Comparison of ENCODE assay signal across 11 cellular contexts in the genomic region with DNA sequence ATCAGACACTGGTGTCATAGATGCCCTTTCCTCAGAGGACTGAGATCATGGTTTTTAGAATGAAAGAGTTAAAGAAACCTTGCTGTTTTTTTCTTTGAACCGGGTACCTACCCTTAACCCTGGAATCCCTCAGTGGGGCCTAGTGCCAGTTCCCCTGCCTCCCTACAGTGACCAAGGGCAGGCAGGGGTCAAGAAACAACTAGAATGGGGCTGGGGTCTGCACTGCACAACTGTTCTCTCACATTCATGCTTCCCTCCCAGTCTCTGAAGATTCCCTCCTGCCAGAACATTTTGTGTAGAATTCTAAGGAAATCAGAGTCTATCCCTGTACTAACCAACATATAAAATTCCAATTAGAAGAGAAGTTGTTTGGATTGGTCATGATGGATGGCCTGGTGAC. TPM values are rescaled to one million over a fixed set of nuclear protein-coding genes. Genes with fewer than 3 reads are reported as not detected.
DNase-seq lines count a peak whose midpoint lies in the region; ATAC-seq and TF ChIP-seq lines count a peak whose summit lies in the region.
"Had no signal": no experiment of that assay in that cellular context is flagged by ENCODE, and none has a peak within 500 bp of the region (broad histone marks: within the 10 kb centered on the region; RNA-seq: fewer than 3 reads in every experiment).

No MANE protein-coding gene starts in this region.

- H3K27ac Mint-ChIP-seq in CD8-positive, alpha-beta T cell: peak overlapping the region; percentile 98
- peak overlapping the region; percentile 95 for H3K27ac Mint-ChIP-seq in activated T-helper 17 cell treated with anti-CD3 and anti-CD28 coated beads, Interleukin-2, amount 50 U/mL, for 72 hours
- H3K27ac Mint-ChIP-seq in naive thymus-derived CD4-positive, alpha-beta T cell: peak overlapping the region; percentile 91 to 99 (median 97)

- peak overlapping the region; percentile 79 for H3K4me2 ChIP-seq in BLaER1

- 100% methylated on average over 1 of the region's 1 CpG for WGBS in esophagus muscularis mucosa
- 62 to 79% (median 70%) methylated on average over 1 of the region's 1 CpG for WGBS in psoas muscle, 3 donors

- peak overlapping the region; percentile 60 for H3K9ac ChIP-seq in BLaER1

- intact Hi-C loops in CD8-positive, alpha-beta T cell (cut with DNase I, micrococcal nuclease): loop anchor here (2.0 kb wide), 2 partner anchors 19 to 23 kb away; no protein-coding TSS in a partner anchor
- intact Hi-C loops in naive thymus-derived CD4-positive, alpha-beta T cell (cut with micrococcal nuclease): no loop called here
- intact Hi-C loops in esophagus muscularis mucosa (cut with DNase I): no loop called here
- intact Hi-C loops in psoas muscle (cut with DNase I): no loop called here

- H3K27me3 ChIP-seq in BLaER1 (no peaks in the 10 kb centered on the region), esophagus muscularis mucosa (no peaks in the 10 kb centered on the region), psoas muscle (ENCODE audit: insufficient read depth in 3 of 3, low read length in 2 of 3) (no peaks in the 10 kb centered on the region)
- H3K27me3 ChIP-seq in CD8-positive, alpha-beta T cell (ENCODE audit: insufficient read depth, low read length): no peaks in the 10 kb centered on the region
- no peaks in the 10 kb centered on the region for H3K27me3 ChIP-seq in naive thymus-derived CD4-positive, alpha-beta T cell (ENCODE audit: control insufficient read depth in 2 of 2, insufficient read depth in 2 of 2, low read length in 2 of 2)

- no peak for DNase-seq in CD8-positive, alpha-beta T cell
- no peak for DNase-seq in naive thymus-derived CD4-positive, alpha-beta T cell
- DNase-seq in esophagus muscularis mucosa (ENCODE audit: extremely low spot score): no peak
- DNase-seq in psoas muscle: no peak
- DNase-seq: activated CD8-positive, alpha-beta memory T cell treated with anti-CD3 and anti-CD28 coated beads, Interleukin-2, amount 50 U/mL, for 4 hours; Karpas-422; NCI-H2029; SHP77 treated with DMSO at 0.1 percent for 48 hours had no signal

- H3K27me3 Mint-ChIP-seq in CD8-positive, alpha-beta T cell (ENCODE audit: low read depth): no peaks in the 10 kb centered on the region
- H3K27me3 Mint-ChIP-seq in activated T-helper 17 cell treated with anti-CD3 and anti-CD28 coated beads, Interleukin-2, amount 50 U/mL, for 72 hours: no peaks in the 10 kb centered on the region
- H3K27me3 Mint-ChIP-seq in naive thymus-derived CD4-positive, alpha-beta T cell: no peaks in the 10 kb centered on the region

- H3K4me1 ChIP-seq in BLaER1 (peaks cover 100% of the 10 kb centered on the region), esophagus muscularis mucosa (peaks cover 70 to 77% (median 72%) of the 10 kb centered on the region in 4 donors), psoas muscle (peaks cover 21% of the 10 kb centered on the region)
- H3K4me1 ChIP-seq in CD8-positive, alpha-beta T cell (ENCODE audit: insufficient read depth, low read length): peaks cover 98% of the 10 kb centered on the region
- peaks cover 66 to 98% of the 10 kb centered on the region in 2 donors for H3K4me1 ChIP-seq in naive thymus-derived CD4-positive, alpha-beta T cell (ENCODE audit: control insufficient read depth in 2 of 2, insufficient read depth in 2 of 2, low read length in 2 of 2)

- H3K9me3 Mint-ChIP-seq in CD8-positive, alpha-beta T cell: no peaks in the 10 kb centered on the region
- no peaks in the 10 kb centered on the region for H3K9me3 Mint-ChIP-seq in activated T-helper 17 cell treated with anti-CD3 and anti-CD28 coated beads, Interleukin-2, amount 50 U/mL, for 72 hours
- peaks cover 0 to 2% (median 0%) of the 10 kb centered on the region in 11 donors for H3K9me3 Mint-ChIP-seq in naive thymus-derived CD4-positive, alpha-beta T cell

- H3K4me3 ChIP-seq in BLaER1 (peak overlapping the region; percentile 20; the same call in 1 of the 2 replicates), esophagus muscularis mucosa (no peak overlapping the region), psoas muscle (no peak overlapping the region)
- H3K4me3 ChIP-seq in CD8-positive, alpha-beta T cell (ENCODE audit: low read depth, low read length): peak overlapping the region; percentile 16
- peak overlapping the region; percentile 9 for H3K4me3 ChIP-seq in naive thymus-derived CD4-positive, alpha-beta T cell (ENCODE audit: low read length)

- no peaks in the 10 kb centered on the region for H3K9me3 ChIP-seq in BLaER1
- H3K9me3 ChIP-seq in CD8-positive, alpha-beta T cell (ENCODE audit: low read length): no peaks in the 10 kb centered on the region
- no peaks in the 10 kb centered on the region for H3K9me3 ChIP-seq in naive thymus-derived CD4-positive, alpha-beta T cell (ENCODE audit: control insufficient read depth in 2 of 3, low read length in 3 of 3)
- H3K9me3 ChIP-seq in esophagus muscularis mucosa: no peaks in the 10 kb centered on the region
- H3K9me3 ChIP-seq in psoas muscle: no peaks in the 10 kb centered on the region

- CTCF ChIA-PET in CD8-positive, alpha-beta T cell (lab: Charles Lee): interaction anchor here (1.3 to 1.4 kb wide), 2 partner anchors 10 to 42 kb away, joined by 3 to 6 read pairs; no protein-coding TSS in a partner anchor
- CTCF ChIA-PET in naive thymus-derived CD4-positive, alpha-beta T cell (lab: Charles Lee): interaction anchor here (0.8 to 2.1 kb wide), 5 partner anchors 23 to 48 kb away, joined by 3 to 6 read pairs (median 3); partner anchors contain the start of gene TGFBR2

- H4K20me1 ChIP-seq in BLaER1: peaks cover 48% of the 10 kb centered on the region; the same call in 1 of the 2 replicates

- peaks cover 96% of the 10 kb centered on the region for H3K36me3 Mint-ChIP-seq in CD8-positive, alpha-beta T cell
- peaks cover 100% of the 10 kb centered on the region for H3K36me3 Mint-ChIP-seq in activated T-helper 17 cell treated with anti-CD3 and anti-CD28 coated beads, Interleukin-2, amount 50 U/mL, for 72 hours (ENCODE audit: low read depth)
- H3K36me3 Mint-ChIP-seq in naive thymus-derived CD4-positive, alpha-beta T cell: peaks cover 39 to 83% (median 79%) of the 10 kb centered on the region in 5 donors

- no peak for TF ChIP-seq EP300 in esophagus muscularis mucosa (IDR thresholded peaks at IDR 0.05)

- peaks cover 99% of the 10 kb centered on the region for H3K4me1 Mint-ChIP-seq in CD8-positive, alpha-beta T cell (ENCODE audit: low read depth)
- H3K4me1 Mint-ChIP-seq in activated T-helper 17 cell treated with anti-CD3 and anti-CD28 coated beads, Interleukin-2, amount 50 U/mL, for 72 hours: peaks cover 73% of the 10 kb centered on the region
- peaks cover 63 to 100% (median 98%) of the 10 kb centered on the region in 7 donors for H3K4me1 Mint-ChIP-seq in naive thymus-derived CD4-positive, alpha-beta T cell

- TF ChIP-seq CTCF in CD8-positive, alpha-beta T cell (IDR thresholded peaks at IDR 0.05): no peak
- TF ChIP-seq CTCF in esophagus muscularis mucosa (IDR thresholded peaks at IDR 0.05) (no peak), psoas muscle (IDR thresholded peaks at IDR 0.05) (no peak)

- H3K36me3 ChIP-seq in BLaER1: peaks cover 84% of the 10 kb centered on the region
- H3K36me3 ChIP-seq in CD8-positive, alpha-beta T cell (ENCODE audit: insufficient read depth, low read length): peaks cover 52% of the 10 kb centered on the region
- peaks cover 3 to 47% (median 23%) of the 10 kb centered on the region in 3 experiments for H3K36me3 ChIP-seq in naive thymus-derived CD4-positive, alpha-beta T cell (ENCODE audit: control insufficient read depth in 2 of 3, insufficient read depth in 3 of 3, low read length in 3 of 3)
- H3K36me3 ChIP-seq in esophagus muscularis mucosa: peaks cover 39 to 80% (median 66%) of the 10 kb centered on the region in 4 donors
- H3K36me3 ChIP-seq in psoas muscle (ENCODE audit: insufficient read depth in 1 of 2, low read depth in 1 of 2): peaks cover 12 to 65% of the 10 kb centered on the region in 2 donors

- H3K27ac ChIP-seq in BLaER1 (peak overlapping the region; percentile 87), esophagus muscularis mucosa (replicated peaks in 1 of 4) (peak overlapping the region in 1 of 4 donors; percentile 32), psoas muscle (no peak overlapping the region)
- peak overlapping the region; percentile 78 for H3K27ac ChIP-seq in CD8-positive, alpha-beta T cell (ENCODE audit: low read depth, low read length)
- peak overlapping the region; percentile 84 for H3K27ac ChIP-seq in naive thymus-derived CD4-positive, alpha-beta T cell (ENCODE audit: low read depth, low read length)

- H3K4me3 Mint-ChIP-seq in CD8-positive, alpha-beta T cell: peak overlapping the region; percentile 68
- peak overlapping the region; percentile 84 for H3K4me3 Mint-ChIP-seq in activated T-helper 17 cell treated with anti-CD3 and anti-CD28 coated beads, Interleukin-2, amount 50 U/mL, for 72 hours
- peak overlapping the region; percentile 71 to 88 (median 78) for H3K4me3 Mint-ChIP-seq in naive thymus-derived CD4-positive, alpha-beta T cell

- POLR2A ChIA-PET in CD8-positive, alpha-beta T cell (lab: Charles Lee): interaction anchor here (0.6 to 7.2 kb wide), 11 partner anchors 10 to 75 kb away, joined by 3 to 117 read pairs (median 8); partner anchors contain the start of gene TGFBR2
- POLR2A ChIA-PET in naive thymus-derived CD4-positive, alpha-beta T cell (lab: Charles Lee): interaction anchor here (1.0 to 33.4 kb wide), 10 partner anchors 12 to 319 kb away, joined by 3 to 853 read pairs (median 10); partner anchors contain the start of gene TGFBR2

- no peak for ATAC-seq in CD8-positive, alpha-beta T cell
- no peak for ATAC-seq in activated T-helper 17 cell treated with anti-CD3 and anti-CD28 coated beads, Interleukin-2, amount 50 U/mL, for 72 hours (replicated peaks)
- ATAC-seq in naive thymus-derived CD4-positive, alpha-beta T cell: no peak
- ATAC-seq in psoas muscle (no peak), HG03280 (IDR thresholded peaks at IDR 0.05; ENCODE audit: unreplicated experiment) (no peak)

- no peak for TF ChIP-seq POLR2A in esophagus muscularis mucosa (IDR thresholded peaks at IDR 0.05; ENCODE audit: low read depth)

RNA-seq across cellular contexts. Expression of gene TGFBR2, which starts 47.9 kb away (rescaled TPM):
- total RNA-seq in CD8-positive, alpha-beta T cell: 100 to 1,000 TPM; 191 to 197 TPM
- total RNA-seq in activated T-helper 17 cell treated with anti-CD3 and anti-CD28 coated beads, Interleukin-2, amount 50 U/mL, for 72 hours: 10 to 100 TPM; 51.2 to 63.2 TPM
- 100 to 1,000 TPM in 4 of 5 experiments, 10 to 100 TPM in 1; 63.0 to 171 (median 155) TPM for total RNA-seq in naive thymus-derived CD4-positive, alpha-beta T cell
- 100 to 1,000 TPM; 150 to 263 TPM for polyA plus RNA-seq in naive thymus-derived CD4-positive, alpha-beta T cell
- total RNA-seq in esophagus muscularis mucosa (100 to 1,000 TPM; 202 to 292 (median 261) TPM), psoas muscle (10 to 100 TPM; 36.0 to 51.8 (median 44.6) TPM)
- 10 to 100 TPM; 19.7 to 58.8 (median 23.4) TPM for polyA plus RNA-seq in psoas muscle

Comparison
In these comparisons a context has a peak if more than half of its experiments do, and no peak if none do; other contexts are left out.
1. H3K4me3 ChIP-seq: peak in BLaER1 (single experiment), CD8-positive, alpha-beta T cell (single experiment) and naive thymus-derived CD4-positive, alpha-beta T cell (single experiment); none in esophagus muscularis mucosa (0 of 4) and psoas muscle (single experiment).
2. intact Hi-C loops: an anchor here in CD8-positive, alpha-beta T cell (2.0 kb wide); none called in naive thymus-derived CD4-positive, alpha-beta T cell, esophagus muscularis mucosa and psoas muscle.
3. Peak in every context shown above with its lines, with median percentiles within 50 percentile points of each other: H3K27ac Mint-ChIP-seq and H3K4me3 Mint-ChIP-seq.